Comparison of ENCODE assay signal across 8 cellular contexts in the genomic region with DNA sequence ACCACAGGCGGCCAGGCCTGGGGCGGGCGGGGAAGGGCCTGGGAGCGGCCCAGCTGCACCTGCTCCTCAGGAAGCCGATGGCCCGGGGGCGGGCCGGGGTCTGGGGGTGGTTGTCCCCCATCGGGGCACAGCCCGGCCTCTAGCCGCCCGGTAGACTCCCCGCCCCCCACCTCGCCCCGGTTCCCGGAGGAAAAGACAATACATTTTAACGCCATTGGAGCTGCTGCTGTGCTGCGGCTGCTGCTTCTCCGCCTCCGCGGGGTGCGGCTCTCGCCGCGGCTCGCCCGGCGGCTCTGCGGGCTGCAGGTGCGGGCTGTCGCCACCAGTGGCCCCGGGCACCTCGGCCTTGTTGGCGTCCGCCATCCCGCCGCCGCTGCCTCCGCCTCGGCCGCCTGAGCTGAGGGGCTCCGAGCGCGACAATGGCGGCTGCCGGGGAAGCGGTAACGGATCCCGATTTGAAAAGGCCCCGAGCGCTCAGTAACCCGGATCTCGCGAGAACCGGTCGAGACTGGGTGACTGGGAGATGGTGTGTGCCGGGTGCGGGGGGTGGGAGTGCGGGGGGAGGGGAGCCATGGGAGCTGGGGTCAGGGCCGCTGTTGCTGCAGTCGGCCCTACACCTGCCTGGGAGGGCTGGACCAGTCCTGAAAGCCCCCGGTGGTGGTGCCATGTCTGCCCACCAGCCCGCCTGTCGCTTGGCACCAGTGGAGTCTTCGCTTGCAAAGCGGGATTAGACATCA. TPM values are rescaled to one million over a fixed set of nuclear protein-coding genes. Genes with fewer than 3 reads are reported as not detected.
DNase-seq lines count a peak whose midpoint lies in the region; ATAC-seq and TF ChIP-seq lines count a peak whose summit lies in the region.

Gene MYEF2 (minus strand): TSS at position 421 of the 737 bp plus-strand sequence. CDS start 58 bp downstream, at position 363.

- no peak for TF ChIP-seq POLR2A in Peyer's patch (IDR thresholded peaks at IDR 0.05)

- peaks cover 31% of the 10 kb centered on the region for H3K4me1 Mint-ChIP-seq in CD4-positive, alpha-beta T cell (ENCODE audit: low read depth)
- peaks cover 20% of the 10 kb centered on the region for H3K4me1 Mint-ChIP-seq in neural crest cell

- peak within 1 kb of the TSS; percentile 47 for H3K4me3 ChIP-seq in HL-60 (replicated peaks; ENCODE audit: insufficient read depth, low read length)
- H3K4me3 ChIP-seq in Peyer's patch, result peak within 1 kb of the TSS; percentile 58 to 84 (median 72)
- peak within 1 kb of the TSS; percentile 59 to 74 for H3K4me3 ChIP-seq in stomach smooth muscle (ENCODE audit: low read length in 2 of 2)

- peak; percentile 27 to 61 (median 49) for DNase-seq in CD4-positive, alpha-beta T cell
- DNase-seq in HL-60 (ENCODE audit: low read depth in 1 of 2, low spot score in 1 of 2), result peak in 1 of 2 experiments; percentile 19
- DNase-seq in Peyer's patch, result peak; percentile 67 to 81 (median 71)
- DNase-seq in activated gamma-delta T cell treated with anti-CD3 and anti-CD28 coated beads, Interleukin-2, amount 50 U/mL, for 16 hours (ENCODE audit: low read depth), result peak; percentile 36
- DNase-seq in foreskin melanocyte, result peak; percentile 47
- peak; percentile 79 for DNase-seq in neural crest cell (ENCODE audit: low read depth, low spot score)

- no peaks in the 10 kb centered on the region for H3K36me3 ChIP-seq in Peyer's patch
- H3K36me3 ChIP-seq in stomach smooth muscle (ENCODE audit: control insufficient read depth in 2 of 2, insufficient read depth in 2 of 2, low read length in 2 of 2), result no peaks in the 10 kb centered on the region

- CTCF ChIA-PET in CD4-positive, alpha-beta T cell (lab: Charles Lee), result no interaction called here

- H3K4me3 Mint-ChIP-seq in CD4-positive, alpha-beta T cell, result peak within 1 kb of the TSS; percentile 99
- H3K4me3 Mint-ChIP-seq in neural crest cell, result peak within 1 kb of the TSS; percentile 95

- H3K36me3 Mint-ChIP-seq in CD4-positive, alpha-beta T cell (ENCODE audit: low read depth), result peaks cover 11% of the 10 kb centered on the region
- peaks cover 26% of the 10 kb centered on the region for H3K36me3 Mint-ChIP-seq in neural crest cell (ENCODE audit: low read depth)

- H3K27me3 ChIP-seq in CD4-positive, alpha-beta T cell (ENCODE audit: control insufficient read depth, insufficient read depth, low read length), result peaks cover 5% of the 10 kb centered on the region
- H3K27me3 ChIP-seq in HL-60 (ENCODE audit: insufficient read depth, poor library complexity, severe bottlenecking) (peaks cover 26% of the 10 kb centered on the region), Peyer's patch (no peaks in the 10 kb centered on the region), stomach smooth muscle (ENCODE audit: control insufficient read depth in 1 of 2, insufficient read depth in 2 of 2, low read length in 2 of 2) (no peaks in the 10 kb centered on the region)

- peak within 1 kb of the TSS; percentile 80 to 83 for H3K9ac ChIP-seq in stomach smooth muscle (ENCODE audit: low read length in 2 of 2)

- peak within 1 kb of the TSS; percentile 87 for H3K27ac Mint-ChIP-seq in CD4-positive, alpha-beta T cell
- H3K27ac Mint-ChIP-seq in neural crest cell (ENCODE audit: unreplicated experiment), result peak within 1 kb of the TSS; percentile 99

- POLR2A ChIA-PET in CD4-positive, alpha-beta T cell (lab: Charles Lee), result interaction anchor here (0.8 to 2.2 kb wide), 4 partner anchors 10 to 1443 kb away, joined by 3 to 10 read pairs (median 5); partner anchors contain the start of genes DTWD1, DUT and FAM227B

- no peak within 1 kb of the TSS for H3K27ac ChIP-seq in CD4-positive, alpha-beta T cell (ENCODE audit: low read depth, low read length)
- no peak within 1 kb of the TSS for H3K27ac ChIP-seq in HL-60 (replicated peaks)
- peak within 1 kb of the TSS; percentile 48 to 79 (median 67) for H3K27ac ChIP-seq in Peyer's patch
- peak within 1 kb of the TSS; percentile 83 for H3K27ac ChIP-seq in stomach smooth muscle (ENCODE audit: low read length)

- peaks cover 0 to 10% (median 0%) of the 10 kb centered on the region in 4 donors for H3K4me1 ChIP-seq in Peyer's patch
- no peaks in the 10 kb centered on the region for H3K4me1 ChIP-seq in stomach smooth muscle (ENCODE audit: control insufficient read depth, insufficient read depth, low read length)

- peak; percentile 78 for ATAC-seq in CD4-positive, alpha-beta T cell (ENCODE audit: poor library complexity)
- ATAC-seq in GM19455 (IDR thresholded peaks at IDR 0.05; ENCODE audit: unreplicated experiment), result peak; percentile 81

- H3K9me3 Mint-ChIP-seq in CD4-positive, alpha-beta T cell, result no peaks in the 10 kb centered on the region
- H3K9me3 Mint-ChIP-seq in neural crest cell, result peaks cover 13% of the 10 kb centered on the region

- intact Hi-C loops in CD4-positive, alpha-beta T cell (cut with DNase I, micrococcal nuclease), result no loop called here

- H3K9me3 ChIP-seq in CD4-positive, alpha-beta T cell (ENCODE audit: control insufficient read depth, low read length), result no peaks in the 10 kb centered on the region
- H3K9me3 ChIP-seq in Peyer's patch (no peaks in the 10 kb centered on the region), stomach smooth muscle (ENCODE audit: control insufficient read depth in 2 of 2, low read length in 2 of 2) (no peaks in the 10 kb centered on the region)

- no peak for TF ChIP-seq CTCF in CD4-positive, alpha-beta T cell (IDR thresholded peaks at IDR 0.05)
- TF ChIP-seq CTCF in HL-60 (IDR thresholded peaks at IDR 0.05; ENCODE audit: insufficient read depth, low read length) (no peak), Peyer's patch (IDR thresholded peaks at IDR 0.05) (peak in 3 of 6 experiments; percentile 33 to 48 (median 46)), neural crest cell (conservative IDR thresholded peaks at IDR 0.05) (peak; percentile 23)

- peaks cover 14% of the 10 kb centered on the region for H3K27me3 Mint-ChIP-seq in CD4-positive, alpha-beta T cell
- peaks cover 2% of the 10 kb centered on the region for H3K27me3 Mint-ChIP-seq in neural crest cell (ENCODE audit: low read depth)

RNA-seq across cellular contexts. Expression of gene MYEF2, which starts in this region (rescaled TPM):
- 10 to 100 TPM; 19.3 to 24.7 TPM for total RNA-seq in CD4-positive, alpha-beta T cell
- 10 to 100 TPM in 2 of 4 donors, 1 to 10 TPM in 2; 5.1 to 44.6 (median 10.1) TPM for total RNA-seq in Peyer's patch
- 110 and 111 TPM in 2 replicates for total RNA-seq in neural crest cell

Comparison
In these comparisons a context has a peak if more than half of its experiments do, and no peak if none do; other contexts are left out.
1. H3K27ac ChIP-seq: peak in Peyer's patch (4 of 4) and stomach smooth muscle (single experiment); none in CD4-positive, alpha-beta T cell (single experiment) and HL-60 (single experiment).
2. Peak in every context shown above with its lines, with median percentiles within 50 percentile points of each other: H3K4me3 ChIP-seq.